In the genomic region with DNA sequence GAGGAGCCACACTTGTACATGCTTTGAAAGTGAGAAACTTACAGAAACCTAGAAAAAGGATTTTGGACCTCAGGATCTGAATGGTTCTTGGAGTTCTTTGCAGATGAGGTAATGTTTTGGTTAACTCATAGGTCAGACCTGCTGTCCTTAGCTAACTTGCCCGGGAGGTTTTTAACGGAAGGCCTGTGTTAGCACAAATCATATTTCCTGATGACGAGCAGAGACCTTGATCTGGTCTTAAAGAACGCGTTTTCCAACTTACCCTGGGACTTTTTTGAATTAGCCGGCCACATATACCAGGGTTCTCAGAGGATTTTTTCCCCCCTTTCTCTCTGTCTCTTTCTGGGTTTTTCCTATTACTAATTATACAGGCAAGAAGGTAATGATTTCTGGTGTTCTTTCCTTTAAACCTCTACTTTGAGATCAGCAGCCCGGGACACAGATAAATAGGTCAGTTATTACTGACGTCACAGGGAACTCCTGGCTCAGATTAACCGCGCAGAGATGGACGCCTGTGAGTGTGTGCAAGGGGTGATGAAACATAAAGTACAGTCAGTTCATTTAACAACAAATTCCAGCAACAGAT, we compare ENCODE assay signal across 1 cellular context.
A peak's percentile ranks its signal among the peaks of the same experiment; 100 is the strongest.
TF ChIP-seq lines count a peak whose summit lies in the region.

No MANE protein-coding gene starts in this region.

TF ChIP-seq in HepG2, 621 proteins besides CTCF, POLR2A, EP300 and RAD21 (continued from another document and continues in another):
- TF ChIP-seq, protein P1, sequence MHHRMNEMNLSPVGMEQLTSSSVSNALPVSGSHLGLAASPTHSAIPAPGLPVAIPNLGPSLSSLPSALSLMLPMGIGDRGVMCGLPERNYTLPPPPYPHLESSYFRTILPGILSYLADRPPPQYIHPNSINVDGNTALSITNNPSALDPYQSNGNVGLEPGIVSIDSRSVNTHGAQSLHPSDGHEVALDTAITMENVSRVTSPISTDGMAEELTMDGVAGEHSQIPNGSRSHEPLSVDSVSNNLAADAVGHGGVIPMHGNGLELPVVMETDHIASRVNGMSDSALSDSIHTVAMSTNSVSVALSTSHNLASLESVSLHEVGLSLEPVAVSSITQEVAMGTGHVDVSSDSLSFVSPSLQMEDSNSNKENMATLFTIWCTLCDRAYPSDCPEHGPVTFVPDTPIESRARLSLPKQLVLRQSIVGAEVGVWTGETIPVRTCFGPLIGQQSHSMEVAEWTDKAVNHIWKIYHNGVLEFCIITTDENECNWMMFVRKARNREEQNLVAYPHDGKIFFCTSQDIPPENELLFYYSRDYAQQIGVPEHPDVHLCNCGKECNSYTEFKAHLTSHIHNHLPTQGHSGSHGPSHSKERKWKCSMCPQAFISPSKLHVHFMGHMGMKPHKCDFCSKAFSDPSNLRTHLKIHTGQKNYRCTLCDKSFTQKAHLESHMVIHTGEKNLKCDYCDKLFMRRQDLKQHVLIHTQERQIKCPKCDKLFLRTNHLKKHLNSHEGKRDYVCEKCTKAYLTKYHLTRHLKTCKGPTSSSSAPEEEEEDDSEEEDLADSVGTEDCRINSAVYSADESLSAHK (CRISPR knock-in tag; IDR thresholded peaks at IDR 0.05; ENCODE audit: borderline replicate concordance), result no peak
- TF ChIP-seq MXI1 (IDR thresholded peaks at IDR 0.05; ENCODE audit: borderline replicate concordance, low read depth, low read length) (peak; percentile 1; the same call in 1 of the 3 replicates), ZNF383 (CRISPR knock-in tag; IDR thresholded peaks at IDR 0.05; ENCODE audit: borderline replicate concordance) (no peak), HNF4G (IDR thresholded peaks at IDR 0.05; ENCODE audit: borderline replicate concordance, low read depth, low read length) (no peak), HNF4G (CRISPR knock-in tag; IDR thresholded peaks at IDR 0.05; ENCODE audit: borderline replicate concordance, low read depth) (no peak), ZNF296 (CRISPR knock-in tag; conservative IDR thresholded peaks at IDR 0.05) (no peak), ZNF790 (CRISPR knock-in tag; IDR thresholded peaks at IDR 0.05; ENCODE audit: borderline replicate concordance) (no peak), ZNF549 (CRISPR knock-in tag; IDR thresholded peaks at IDR 0.05) (no peak), ZSCAN12 (CRISPR knock-in tag; IDR thresholded peaks at IDR 0.05) (no peak), CBFB (CRISPR knock-in tag; IDR thresholded peaks at IDR 0.05) (no peak), ZNF460 (CRISPR knock-in tag; IDR thresholded peaks at IDR 0.05; ENCODE audit: borderline replicate concordance) (no peak), ARHGAP35 (CRISPR knock-in tag; IDR thresholded peaks at IDR 0.05; ENCODE audit: borderline replicate concordance) (no peak), GABPA (IDR thresholded peaks at IDR 0.05; ENCODE audit: low read depth, low read length) (no peak), GABPA (CRISPR knock-in tag; IDR thresholded peaks at IDR 0.05; ENCODE audit: low read depth) (no peak), ZNF883 (CRISPR knock-in tag; IDR thresholded peaks at IDR 0.05; ENCODE audit: not compliant biosample characterization) (no peak), ZNF468 (CRISPR knock-in tag; IDR thresholded peaks at IDR 0.05) (no peak), ZNF484 (CRISPR knock-in tag; IDR thresholded peaks at IDR 0.05; ENCODE audit: borderline replicate concordance, low read depth) (no peak), SMYD3 (CRISPR knock-in tag; IDR thresholded peaks at IDR 0.05) (no peak), ZNF674 (CRISPR knock-in tag; IDR thresholded peaks at IDR 0.05; ENCODE audit: low read depth) (no peak), FOXK2 (IDR thresholded peaks at IDR 0.05) (no peak), CCDC6 (CRISPR knock-in tag; IDR thresholded peaks at IDR 0.05) (no peak), ATF7-NPFF (CRISPR knock-in tag; IDR thresholded peaks at IDR 0.05; ENCODE audit: low read depth) (no peak), TEAD2 (CRISPR knock-in tag; IDR thresholded peaks at IDR 0.05) (no peak), PTBP1 (IDR thresholded peaks at IDR 0.05; ENCODE audit: low read depth, low read length, poor library complexity, severe bottlenecking) (no peak), ZNF317 (CRISPR knock-in tag; IDR thresholded peaks at IDR 0.05) (no peak), ZNF17 (CRISPR knock-in tag; IDR thresholded peaks at IDR 0.05) (no peak), ZNF556 (CRISPR knock-in tag; IDR thresholded peaks at IDR 0.05; ENCODE audit: borderline replicate concordance) (no peak), ZNF160 (CRISPR knock-in tag; IDR thresholded peaks at IDR 0.05) (no peak), ZNF530 (CRISPR knock-in tag; IDR thresholded peaks at IDR 0.05; ENCODE audit: low read depth) (no peak)
- TF ChIP-seq, protein P2, sequence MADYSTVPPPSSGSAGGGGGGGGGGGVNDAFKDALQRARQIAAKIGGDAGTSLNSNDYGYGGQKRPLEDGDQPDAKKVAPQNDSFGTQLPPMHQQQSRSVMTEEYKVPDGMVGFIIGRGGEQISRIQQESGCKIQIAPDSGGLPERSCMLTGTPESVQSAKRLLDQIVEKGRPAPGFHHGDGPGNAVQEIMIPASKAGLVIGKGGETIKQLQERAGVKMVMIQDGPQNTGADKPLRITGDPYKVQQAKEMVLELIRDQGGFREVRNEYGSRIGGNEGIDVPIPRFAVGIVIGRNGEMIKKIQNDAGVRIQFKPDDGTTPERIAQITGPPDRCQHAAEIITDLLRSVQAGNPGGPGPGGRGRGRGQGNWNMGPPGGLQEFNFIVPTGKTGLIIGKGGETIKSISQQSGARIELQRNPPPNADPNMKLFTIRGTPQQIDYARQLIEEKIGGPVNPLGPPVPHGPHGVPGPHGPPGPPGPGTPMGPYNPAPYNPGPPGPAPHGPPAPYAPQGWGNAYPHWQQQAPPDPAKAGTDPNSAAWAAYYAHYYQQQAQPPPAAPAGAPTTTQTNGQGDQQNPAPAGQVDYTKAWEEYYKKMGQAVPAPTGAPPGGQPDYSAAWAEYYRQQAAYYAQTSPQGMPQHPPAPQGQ (CRISPR knock-in tag; IDR thresholded peaks at IDR 0.05; ENCODE audit: borderline replicate concordance), result no peak
- TF ChIP-seq, protein P3, sequence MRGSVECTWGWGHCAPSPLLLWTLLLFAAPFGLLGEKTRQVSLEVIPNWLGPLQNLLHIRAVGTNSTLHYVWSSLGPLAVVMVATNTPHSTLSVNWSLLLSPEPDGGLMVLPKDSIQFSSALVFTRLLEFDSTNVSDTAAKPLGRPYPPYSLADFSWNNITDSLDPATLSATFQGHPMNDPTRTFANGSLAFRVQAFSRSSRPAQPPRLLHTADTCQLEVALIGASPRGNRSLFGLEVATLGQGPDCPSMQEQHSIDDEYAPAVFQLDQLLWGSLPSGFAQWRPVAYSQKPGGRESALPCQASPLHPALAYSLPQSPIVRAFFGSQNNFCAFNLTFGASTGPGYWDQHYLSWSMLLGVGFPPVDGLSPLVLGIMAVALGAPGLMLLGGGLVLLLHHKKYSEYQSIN (CRISPR knock-in tag; IDR thresholded peaks at IDR 0.05; ENCODE audit: borderline replicate concordance), result no peak
- TF ChIP-seq, protein P4, sequence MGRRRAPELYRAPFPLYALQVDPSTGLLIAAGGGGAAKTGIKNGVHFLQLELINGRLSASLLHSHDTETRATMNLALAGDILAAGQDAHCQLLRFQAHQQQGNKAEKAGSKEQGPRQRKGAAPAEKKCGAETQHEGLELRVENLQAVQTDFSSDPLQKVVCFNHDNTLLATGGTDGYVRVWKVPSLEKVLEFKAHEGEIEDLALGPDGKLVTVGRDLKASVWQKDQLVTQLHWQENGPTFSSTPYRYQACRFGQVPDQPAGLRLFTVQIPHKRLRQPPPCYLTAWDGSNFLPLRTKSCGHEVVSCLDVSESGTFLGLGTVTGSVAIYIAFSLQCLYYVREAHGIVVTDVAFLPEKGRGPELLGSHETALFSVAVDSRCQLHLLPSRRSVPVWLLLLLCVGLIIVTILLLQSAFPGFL (CRISPR knock-in tag; IDR thresholded peaks at IDR 0.05), result no peak
- TF ChIP-seq, protein P5, sequence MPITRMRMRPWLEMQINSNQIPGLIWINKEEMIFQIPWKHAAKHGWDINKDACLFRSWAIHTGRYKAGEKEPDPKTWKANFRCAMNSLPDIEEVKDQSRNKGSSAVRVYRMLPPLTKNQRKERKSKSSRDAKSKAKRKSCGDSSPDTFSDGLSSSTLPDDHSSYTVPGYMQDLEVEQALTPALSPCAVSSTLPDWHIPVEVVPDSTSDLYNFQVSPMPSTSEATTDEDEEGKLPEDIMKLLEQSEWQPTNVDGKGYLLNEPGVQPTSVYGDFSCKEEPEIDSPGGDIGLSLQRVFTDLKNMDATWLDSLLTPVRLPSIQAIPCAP (CRISPR knock-in tag; IDR thresholded peaks at IDR 0.05; ENCODE audit: low read depth), result no peak
- TF ChIP-seq, protein P6, sequence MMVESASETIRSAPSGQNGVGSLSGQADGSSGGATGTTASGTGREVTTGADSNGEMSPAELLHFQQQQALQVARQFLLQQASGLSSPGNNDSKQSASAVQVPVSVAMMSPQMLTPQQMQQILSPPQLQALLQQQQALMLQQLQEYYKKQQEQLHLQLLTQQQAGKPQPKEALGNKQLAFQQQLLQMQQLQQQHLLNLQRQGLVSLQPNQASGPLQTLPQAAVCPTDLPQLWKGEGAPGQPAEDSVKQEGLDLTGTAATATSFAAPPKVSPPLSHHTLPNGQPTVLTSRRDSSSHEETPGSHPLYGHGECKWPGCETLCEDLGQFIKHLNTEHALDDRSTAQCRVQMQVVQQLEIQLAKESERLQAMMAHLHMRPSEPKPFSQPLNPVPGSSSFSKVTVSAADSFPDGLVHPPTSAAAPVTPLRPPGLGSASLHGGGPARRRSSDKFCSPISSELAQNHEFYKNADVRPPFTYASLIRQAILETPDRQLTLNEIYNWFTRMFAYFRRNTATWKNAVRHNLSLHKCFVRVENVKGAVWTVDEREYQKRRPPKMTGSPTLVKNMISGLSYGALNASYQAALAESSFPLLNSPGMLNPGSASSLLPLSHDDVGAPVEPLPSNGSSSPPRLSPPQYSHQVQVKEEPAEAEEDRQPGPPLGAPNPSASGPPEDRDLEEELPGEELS (CRISPR knock-in tag; IDR thresholded peaks at IDR 0.05), result peak; percentile 37; the same call in 1 of the 2 replicates
- TF ChIP-seq, protein P7, sequence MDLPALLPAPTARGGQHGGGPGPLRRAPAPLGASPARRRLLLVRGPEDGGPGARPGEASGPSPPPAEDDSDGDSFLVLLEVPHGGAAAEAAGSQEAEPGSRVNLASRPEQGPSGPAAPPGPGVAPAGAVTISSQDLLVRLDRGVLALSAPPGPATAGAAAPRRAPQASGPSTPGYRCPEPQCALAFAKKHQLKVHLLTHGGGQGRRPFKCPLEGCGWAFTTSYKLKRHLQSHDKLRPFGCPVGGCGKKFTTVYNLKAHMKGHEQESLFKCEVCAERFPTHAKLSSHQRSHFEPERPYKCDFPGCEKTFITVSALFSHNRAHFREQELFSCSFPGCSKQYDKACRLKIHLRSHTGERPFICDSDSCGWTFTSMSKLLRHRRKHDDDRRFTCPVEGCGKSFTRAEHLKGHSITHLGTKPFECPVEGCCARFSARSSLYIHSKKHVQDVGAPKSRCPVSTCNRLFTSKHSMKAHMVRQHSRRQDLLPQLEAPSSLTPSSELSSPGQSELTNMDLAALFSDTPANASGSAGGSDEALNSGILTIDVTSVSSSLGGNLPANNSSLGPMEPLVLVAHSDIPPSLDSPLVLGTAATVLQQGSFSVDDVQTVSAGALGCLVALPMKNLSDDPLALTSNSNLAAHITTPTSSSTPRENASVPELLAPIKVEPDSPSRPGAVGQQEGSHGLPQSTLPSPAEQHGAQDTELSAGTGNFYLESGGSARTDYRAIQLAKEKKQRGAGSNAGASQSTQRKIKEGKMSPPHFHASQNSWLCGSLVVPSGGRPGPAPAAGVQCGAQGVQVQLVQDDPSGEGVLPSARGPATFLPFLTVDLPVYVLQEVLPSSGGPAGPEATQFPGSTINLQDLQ (CRISPR knock-in tag; IDR thresholded peaks at IDR 0.05), result no peak
- TF ChIP-seq, protein P8, sequence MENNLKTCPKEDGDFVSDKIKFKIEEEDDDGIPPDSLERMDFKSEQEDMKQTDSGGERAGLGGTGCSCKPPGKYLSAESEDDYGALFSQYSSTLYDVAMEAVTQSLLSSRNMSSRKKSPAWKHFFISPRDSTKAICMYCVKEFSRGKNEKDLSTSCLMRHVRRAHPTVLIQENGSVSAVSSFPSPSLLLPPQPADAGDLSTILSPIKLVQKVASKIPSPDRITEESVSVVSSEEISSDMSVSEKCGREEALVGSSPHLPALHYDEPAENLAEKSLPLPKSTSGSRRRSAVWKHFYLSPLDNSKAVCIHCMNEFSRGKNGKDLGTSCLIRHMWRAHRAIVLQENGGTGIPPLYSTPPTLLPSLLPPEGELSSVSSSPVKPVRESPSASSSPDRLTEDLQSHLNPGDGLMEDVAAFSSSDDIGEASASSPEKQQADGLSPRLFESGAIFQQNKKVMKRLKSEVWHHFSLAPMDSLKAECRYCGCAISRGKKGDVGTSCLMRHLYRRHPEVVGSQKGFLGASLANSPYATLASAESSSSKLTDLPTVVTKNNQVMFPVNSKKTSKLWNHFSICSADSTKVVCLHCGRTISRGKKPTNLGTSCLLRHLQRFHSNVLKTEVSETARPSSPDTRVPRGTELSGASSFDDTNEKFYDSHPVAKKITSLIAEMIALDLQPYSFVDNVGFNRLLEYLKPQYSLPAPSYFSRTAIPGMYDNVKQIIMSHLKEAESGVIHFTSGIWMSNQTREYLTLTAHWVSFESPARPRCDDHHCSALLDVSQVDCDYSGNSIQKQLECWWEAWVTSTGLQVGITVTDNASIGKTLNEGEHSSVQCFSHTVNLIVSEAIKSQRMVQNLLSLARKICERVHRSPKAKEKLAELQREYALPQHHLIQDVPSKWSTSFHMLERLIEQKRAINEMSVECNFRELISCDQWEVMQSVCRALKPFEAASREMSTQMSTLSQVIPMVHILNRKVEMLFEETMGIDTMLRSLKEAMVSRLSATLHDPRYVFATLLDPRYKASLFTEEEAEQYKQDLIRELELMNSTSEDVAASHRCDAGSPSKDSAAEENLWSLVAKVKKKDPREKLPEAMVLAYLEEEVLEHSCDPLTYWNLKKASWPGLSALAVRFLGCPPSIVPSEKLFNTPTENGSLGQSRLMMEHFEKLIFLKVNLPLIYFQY (CRISPR knock-in tag; IDR thresholded peaks at IDR 0.05; ENCODE audit: borderline replicate concordance), result no peak
- TF ChIP-seq, protein P9, sequence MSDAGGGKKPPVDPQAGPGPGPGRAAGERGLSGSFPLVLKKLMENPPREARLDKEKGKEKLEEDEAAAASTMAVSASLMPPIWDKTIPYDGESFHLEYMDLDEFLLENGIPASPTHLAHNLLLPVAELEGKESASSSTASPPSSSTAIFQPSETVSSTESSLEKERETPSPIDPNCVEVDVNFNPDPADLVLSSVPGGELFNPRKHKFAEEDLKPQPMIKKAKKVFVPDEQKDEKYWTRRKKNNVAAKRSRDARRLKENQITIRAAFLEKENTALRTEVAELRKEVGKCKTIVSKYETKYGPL (CRISPR knock-in tag; IDR thresholded peaks at IDR 0.05), result no peak
